13 cellular contexts compared by ENCODE assay signal in genomic region chr7:155363146-155363539, GRCh38.
DNase-seq lines count a peak whose midpoint lies in the region; ATAC-seq and TF ChIP-seq lines count a peak whose summit lies in the region.
"Had no signal": no experiment of that assay in that cellular context is flagged by ENCODE, and none has a peak within 500 bp of the region (broad histone marks: within the 10 kb centered on the region; RNA-seq: fewer than 3 reads in every experiment).

No MANE protein-coding gene starts in this region.

- H3K4me2 ChIP-seq in OCI-LY3 (ENCODE audit: low read length): peak overlapping the region; percentile 58

- no peaks in the 10 kb centered on the region for H4K20me1 ChIP-seq in OCI-LY3 (ENCODE audit: insufficient read depth, low read length)

- no peak overlapping the region for H2AFZ ChIP-seq in OCI-LY3 (ENCODE audit: low read depth, low read length)

- no peaks in the 10 kb centered on the region for H3K36me3 ChIP-seq in left ventricle myocardium inferior
- H3K36me3 ChIP-seq in OCI-LY3 (replicated peaks; ENCODE audit: low read depth, low read length): no peaks in the 10 kb centered on the region
- H3K36me3 ChIP-seq: HAP-1 had no signal

- no peak for TF ChIP-seq CTCF in left ventricle myocardium inferior (IDR thresholded peaks at IDR 0.05; ENCODE audit: borderline replicate concordance)
- TF ChIP-seq CTCF in OCI-LY3 (IDR thresholded peaks at IDR 0.05; ENCODE audit: low read depth, low read length): no peak
- TF ChIP-seq CTCF in RWPE1 (conservative IDR thresholded peaks at IDR 0.05; ENCODE audit: low read depth): no peak

- H3K9me3 ChIP-seq in left ventricle myocardium inferior (replicated peaks): no peaks in the 10 kb centered on the region
- H3K9me3 ChIP-seq in OCI-LY3 (ENCODE audit: insufficient read depth, low read length): no peaks in the 10 kb centered on the region
- H3K9me3 ChIP-seq: HAP-1 had no signal

- peaks cover 76% of the 10 kb centered on the region for H3K27me3 ChIP-seq in left ventricle myocardium inferior (ENCODE audit: low read depth)
- peaks cover 3% of the 10 kb centered on the region; the same call in 1 of the 2 replicates for H3K27me3 ChIP-seq in OCI-LY3 (ENCODE audit: low read depth, low read length)

- no peaks in the 10 kb centered on the region for H3K4me1 ChIP-seq in left ventricle myocardium inferior
- H3K4me1 ChIP-seq in OCI-LY3 (ENCODE audit: low read length): peaks cover 54% of the 10 kb centered on the region
- H3K4me1 ChIP-seq: HAP-1 had no signal

- H3K4me3 ChIP-seq in left ventricle myocardium inferior: no peak overlapping the region
- H3K4me3 ChIP-seq in OCI-LY3 (ENCODE audit: low read length): no peak overlapping the region
- H3K4me3 ChIP-seq: GM12878, HAP-1 had no signal

- CTCF ChIA-PET in RWPE1 (lab: Yijun Ruan, JAX): interaction anchor here (0.6 to 1.1 kb wide), 3 partner anchors 9 to 950 kb away, joined by 3 to 4 read pairs (median 3); no protein-coding TSS in a partner anchor

- POLR2A ChIA-PET in RWPE1 (lab: Yijun Ruan, JAX; ENCODE audit: low non-redundant PET): no interaction called here

- DNase-seq in left ventricle myocardium superior: peak; percentile 7
- no peak for DNase-seq in left ventricle myocardium inferior
- peak; percentile 60 for DNase-seq in posterior vena cava (ENCODE audit: low spot score)
- DNase-seq in RWPE1 (ENCODE audit: low spot score): no peak
- DNase-seq: 8988T; C1 segment of cervical spinal cord; CD4-positive, alpha-beta memory T cell; DMS79 had no signal

- no peak overlapping the region for H3K27ac ChIP-seq in left ventricle myocardium inferior (replicated peaks)
- H3K27ac ChIP-seq in OCI-LY3 (ENCODE audit: low read length): no peak overlapping the region
- H3K27ac ChIP-seq in RWPE1: no peak overlapping the region

- no peaks in the 10 kb centered on the region for H3K79me2 ChIP-seq in OCI-LY3 (ENCODE audit: low read length)

- H3K9ac ChIP-seq in OCI-LY3 (ENCODE audit: low read length): no peak overlapping the region

- intact Hi-C loops in left ventricle myocardium superior (cut with micrococcal nuclease): no loop called here
- intact Hi-C loops in left ventricle myocardium inferior (cut with micrococcal nuclease): no loop called here
- intact Hi-C loops in posterior vena cava (cut with DNase I): no loop called here

- no peak for ATAC-seq in left ventricle myocardium superior
- no peak for ATAC-seq in GM18502 (IDR thresholded peaks at IDR 0.05; ENCODE audit: poor library complexity, unreplicated experiment)
- no peak for ATAC-seq in GM19324 (IDR thresholded peaks at IDR 0.05; ENCODE audit: low FRiP score, unreplicated experiment)

Comparison
In these comparisons a context has a peak if more than half of its experiments do, and no peak if none do; other contexts are left out.
1. DNase-seq: peak in left ventricle myocardium superior (single experiment) and posterior vena cava (single experiment); none in left ventricle myocardium inferior (single experiment) and RWPE1 (single experiment).